Comparison of ENCODE assay signal across 10 cellular contexts in the genomic region with DNA sequence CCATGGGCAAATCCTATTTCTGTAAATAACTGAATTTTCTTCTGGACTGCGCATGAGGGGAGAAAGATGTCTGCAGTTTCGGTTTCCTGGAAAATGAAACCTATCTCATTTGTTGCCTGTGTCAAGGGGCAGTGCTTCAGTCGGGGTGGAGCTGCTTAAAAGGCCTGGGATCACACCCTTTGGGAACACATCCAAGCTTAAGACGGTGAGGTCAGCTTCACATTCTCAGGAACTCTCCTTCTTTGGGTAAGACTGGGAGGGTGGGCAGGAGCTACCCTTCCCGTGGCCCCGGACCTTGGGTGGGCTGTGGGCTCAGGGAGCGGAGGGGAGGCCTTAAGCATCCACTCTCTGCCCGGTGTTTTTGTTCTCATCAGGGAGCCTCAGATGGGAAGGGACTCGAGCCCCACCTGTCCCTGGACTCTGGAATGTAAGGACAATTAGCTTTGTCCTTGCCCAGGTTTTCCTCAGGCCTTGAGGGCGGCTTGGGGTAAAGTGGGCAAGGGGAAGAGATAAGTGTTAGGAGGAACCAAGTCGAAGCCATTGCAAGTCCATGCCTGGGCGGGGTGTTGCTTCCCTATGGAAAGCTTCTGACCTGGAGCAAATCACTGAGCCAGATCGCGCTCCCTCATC. TPM values are rescaled to one million over a fixed set of nuclear protein-coding genes. Genes with fewer than 3 reads are reported as not detected.
DNase-seq lines count a peak whose midpoint lies in the region; TF ChIP-seq lines count a peak whose summit lies in the region.
"Had no signal": no experiment of that assay in that cellular context is flagged by ENCODE, and none has a peak within 500 bp of the region (broad histone marks: within the 10 kb centered on the region; RNA-seq: fewer than 3 reads in every experiment).

Gene IFI27 (plus strand): TSS at position 185 of the 630 bp plus-strand sequence.

- POLR2A ChIA-PET in GM10248 (lab: Yijun Ruan, JAX): no interaction called here

- H3K9me3 ChIP-seq in esophagus (ENCODE audit: control insufficient read depth in 2 of 2, insufficient read depth in 1 of 2, low read depth in 1 of 2, low read length in 1 of 2): no peaks in the 10 kb centered on the region
- no peaks in the 10 kb centered on the region for H3K9me3 ChIP-seq in muscle layer of duodenum (ENCODE audit: control insufficient read depth in 1 of 2, low read length in 2 of 2)

- in situ Hi-C loops in ACHN (cut with HindIII; ENCODE audit: low pct_ligation_motif_present, low pct_unique_long_range_greater_than_20kb, low sequenced_read_pairs): no loop called here

- H3K27ac ChIP-seq in esophagus (ENCODE audit: low read depth in 2 of 2, low read length in 1 of 2): peak within 1 kb of the TSS; percentile 72 to 75
- H3K27ac ChIP-seq in muscle layer of duodenum (ENCODE audit: low read length): peak within 1 kb of the TSS; percentile 83

- 47 to 61% methylated on average over 14 of the region's 14 CpGs for WGBS in esophagus, 2 donors

- CTCF ChIA-PET in GM10248 (lab: Yijun Ruan, JAX): interaction anchor here (0.9 to 2.0 kb wide), 2 partner anchors 26 to 71 kb away, joined by 3 to 7 read pairs; no protein-coding TSS in a partner anchor

- H3K4me1 ChIP-seq in esophagus (ENCODE audit: control insufficient read depth in 2 of 2, insufficient read depth in 2 of 2, low read length in 1 of 2) (peaks cover 4 to 17% of the 10 kb centered on the region in 2 donors), muscle layer of duodenum (ENCODE audit: control insufficient read depth in 1 of 2, insufficient read depth in 2 of 2, low read length in 2 of 2) (peaks cover 3 to 4% of the 10 kb centered on the region in 2 donors)

- TF ChIP-seq CTCF in GM10248 (IDR thresholded peaks at IDR 0.05; ENCODE audit: control extremely low read depth, extremely low read depth, low read depth, missing control alignments): no peak

- no peaks in the 10 kb centered on the region for H3K27me3 ChIP-seq in esophagus (ENCODE audit: control insufficient read depth in 1 of 2, insufficient read depth in 2 of 2, low read length in 2 of 2)
- H3K27me3 ChIP-seq in muscle layer of duodenum (ENCODE audit: low read depth, low read length): no peaks in the 10 kb centered on the region

- DNase-seq in ACHN (peak; percentile 21), OCI-M1 (lab: John Stamatoyannopoulos, UW) (peak; percentile 90), GOT3 (lab: John Stamatoyannopoulos, UW) (no peak), NCI-H1105 treated with DMSO at 0.1 percent for 48 hours (lab: John Stamatoyannopoulos, UW) (no peak), GM10248 (ENCODE audit: extremely low spot score) (no peak), NCI-H446 (lab: John Stamatoyannopoulos, UW) (no peak)
- DNase-seq: activated B cell treated with CpG ODN at 0.5 μM for 24 hours; CD4-positive, alpha-beta T cell had no signal

- H3K36me3 ChIP-seq in esophagus (ENCODE audit: control insufficient read depth in 2 of 2, insufficient read depth in 2 of 2, low read length in 1 of 2): no peaks in the 10 kb centered on the region
- H3K36me3 ChIP-seq in muscle layer of duodenum (ENCODE audit: control insufficient read depth in 1 of 2, insufficient read depth in 2 of 2, low read length in 2 of 2): no peaks in the 10 kb centered on the region

- peak within 1 kb of the TSS; percentile 27 to 34 for H3K4me3 ChIP-seq in esophagus (ENCODE audit: low read depth in 1 of 2, low read length in 2 of 2)
- peak within 1 kb of the TSS in 1 of 2 donors; percentile 59 for H3K4me3 ChIP-seq in muscle layer of duodenum (ENCODE audit: low read depth in 1 of 2, low read length in 2 of 2)

RNA-seq across cellular contexts. Expression of gene IFI27, which starts in this region (rescaled TPM):
- polyA plus RNA-seq in esophagus: 100 to 1,000 TPM; 155 to 478 TPM

Comparison
In these comparisons a context has a peak if more than half of its experiments do, and no peak if none do; other contexts are left out.
1. DNase-seq: peak in ACHN (single experiment) and OCI-M1 (single experiment); none in GOT3 (single experiment), NCI-H1105 treated with DMSO at 0.1 percent for 48 hours (single experiment), GM10248 (single experiment) and NCI-H446 (0 of 2).